1 cellular context compared by ENCODE assay signal in the genomic region with DNA sequence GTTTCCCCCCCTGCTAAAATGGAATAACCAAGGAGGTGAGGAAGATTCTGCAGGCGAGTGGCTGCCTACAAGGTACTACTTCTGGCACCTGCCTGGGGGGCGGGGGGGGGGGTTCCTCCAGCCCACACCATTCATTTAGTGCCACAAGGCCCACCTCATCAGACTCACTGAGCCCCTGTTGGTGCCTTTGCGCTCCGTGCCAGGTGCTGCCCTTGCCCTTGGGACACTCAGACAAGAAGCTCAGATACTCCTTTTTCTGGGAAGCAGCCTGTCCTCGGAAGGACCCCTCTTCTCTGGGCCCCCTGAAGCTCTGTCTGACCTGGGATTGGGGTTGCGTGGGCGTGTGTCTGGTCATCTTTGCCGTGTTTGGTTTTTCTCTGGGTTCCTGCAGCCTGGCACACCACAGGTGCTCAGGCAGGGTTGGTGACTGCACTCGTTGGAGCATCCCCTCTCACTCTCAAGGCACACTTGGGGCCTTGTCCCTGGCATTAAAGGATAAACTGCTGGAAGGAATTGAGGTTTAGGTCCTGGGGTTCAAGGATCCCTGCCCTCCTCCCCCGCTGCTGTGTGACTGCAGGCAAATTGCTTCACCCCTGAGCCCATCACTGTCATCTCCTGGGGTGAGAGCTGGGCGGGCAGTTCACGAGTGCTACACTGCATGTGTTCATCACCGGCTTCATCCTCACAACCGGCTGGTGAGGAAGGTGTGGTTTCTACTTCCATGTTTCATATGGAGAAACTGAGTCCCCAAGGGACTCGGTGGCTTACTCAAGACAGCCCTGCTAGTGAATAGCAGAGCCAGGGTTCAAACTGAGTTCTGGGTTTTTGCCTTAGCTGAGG.
TF ChIP-seq lines count a peak whose summit lies in the region.

No MANE protein-coding gene starts in this region.

TF ChIP-seq in H1, 55 proteins besides CTCF, POLR2A, EP300 and RAD21:
- TF ChIP-seq CBX8 (IDR thresholded peaks at IDR 0.05; ENCODE audit: borderline replicate concordance, low read depth, low read length) (no peak), KDM1A (IDR thresholded peaks at IDR 0.05; ENCODE audit: borderline replicate concordance, low read length) (no peak)
